ENCODE assay signal across 22 cellular contexts in genomic region chr3:78023257-78023656, GRCh38.
"Had no signal": no experiment of that assay in that cellular context is flagged by ENCODE, and none has a peak within 500 bp of the region (broad histone marks: within the 10 kb centered on the region; RNA-seq: fewer than 3 reads in every experiment).

No MANE protein-coding gene starts in this region.

- H3K36me3 Mint-ChIP-seq: IgD-negative memory B cell had no signal

- H3K27me3 Mint-ChIP-seq: IgD-negative memory B cell had no signal

- H3K36me3 ChIP-seq: MG63, Peyer's patch, SJCRH30 had no signal

- ATAC-seq: Right ventricle myocardium inferior, SK-N-SH treated with all-trans-retinoic acid at 6 μM for 48 hours had no signal

- H3K4me1 Mint-ChIP-seq: IgD-negative memory B cell had no signal

- DNase-seq: KBM-7, MG63, NCI-H1092, NCI-H1105 treated with DMSO at 0.1 percent for 48 hours, NCI-H1417 treated with DMSO at 0.1 percent for 48 hours, NCI-H146, NCI-H1694 treated with DMSO at 0.1 percent for 48 hours, NCI-H1930, NCI-H2081, NCI-H2107, NCI-H2227 treated with DMSO at 0.1 percent for 48 hours, NCI-H524 treated with DMSO at 0.1 percent for 48 hours, NCI-H69, NCI-H774, PC-3, Peyer's patch, SHP77 treated with DMSO at 0.1 percent for 48 hours, SJCRH30, T-helper 1 cell had no signal

- H3K4me3 Mint-ChIP-seq: IgD-negative memory B cell had no signal

- H3K9me3 ChIP-seq: MG63, Peyer's patch, SJCRH30 had no signal

- H3K27me3 ChIP-seq: MG63, Peyer's patch, SJCRH30 had no signal

- H3K27ac Mint-ChIP-seq: IgD-negative memory B cell had no signal

- H3K4me3 ChIP-seq: MG63, Peyer's patch, SJCRH30 had no signal

- H3K4me1 ChIP-seq: Peyer's patch, SJCRH30 had no signal

- H3K27ac ChIP-seq: Peyer's patch, SJCRH30 had no signal
